ENCODE assay signal across 1 cellular context in genomic region chr15:84992157-84992940, GRCh38.
A peak's percentile ranks its signal among the peaks of the same experiment; 100 is the strongest.
TF ChIP-seq lines count a peak whose summit lies in the region.

No MANE protein-coding gene starts in this region.

TF ChIP-seq in HEK293, 187 proteins besides CTCF, POLR2A, EP300 and RAD21 (continued from another document and continues in another):
- TF ChIP-seq ZNF645 (tag by site-specific recombination; IDR thresholded peaks at IDR 0.05): no peak
- TF ChIP-seq ZNF600 (tag by site-specific recombination; IDR thresholded peaks at IDR 0.05): peak; percentile 94
- TF ChIP-seq ZNF555 (tag by site-specific recombination; conservative IDR thresholded peaks at IDR 0.05): no peak
- TF ChIP-seq ZNF239 (tag by site-specific recombination; IDR thresholded peaks at IDR 0.05): no peak
- no peak for TF ChIP-seq ZNF777 (tag by site-specific recombination; IDR thresholded peaks at IDR 0.05; ENCODE audit: borderline replicate concordance)
- TF ChIP-seq IKZF3 (tag by site-specific recombination; IDR thresholded peaks at IDR 0.05): peak; percentile 64; the same call in 1 of the 2 replicates
- TF ChIP-seq ZNF426 (tag by site-specific recombination; IDR thresholded peaks at IDR 0.05): no peak
- TF ChIP-seq ZNF521 (tag by site-specific recombination; IDR thresholded peaks at IDR 0.05): no peak
- TF ChIP-seq ZNF791 (tag by site-specific recombination; IDR thresholded peaks at IDR 0.05): no peak
- TF ChIP-seq ZNF529 (tag by site-specific recombination; IDR thresholded peaks at IDR 0.05; ENCODE audit: insufficient replicate concordance): no peak
- no peak for TF ChIP-seq ZBTB7A (tag by site-specific recombination; IDR thresholded peaks at IDR 0.05; ENCODE audit: low read depth)
- no peak for TF ChIP-seq ZSCAN30 (tag by site-specific recombination; IDR thresholded peaks at IDR 0.05)
- no peak for TF ChIP-seq ZNF514 (tag by site-specific recombination; IDR thresholded peaks at IDR 0.05)
- peak; percentile 69 for TF ChIP-seq WT1 (tag by site-specific recombination; IDR thresholded peaks at IDR 0.05)
- no peak for TF ChIP-seq ZNF140 (tag by site-specific recombination; IDR thresholded peaks at IDR 0.05)
- no peak for TF ChIP-seq ZNF10 (tag by site-specific recombination; IDR thresholded peaks at IDR 0.05)
- TF ChIP-seq ZNF677 (tag by site-specific recombination; IDR thresholded peaks at IDR 0.05): no peak
- TF ChIP-seq ZNF350 (tag by site-specific recombination; IDR thresholded peaks at IDR 0.05): no peak
- no peak for TF ChIP-seq ZNF394 (tag by site-specific recombination; IDR thresholded peaks at IDR 0.05; ENCODE audit: borderline replicate concordance)
- TF ChIP-seq HOXA7 (CRISPR knock-in tag; IDR thresholded peaks at IDR 0.05; ENCODE audit: borderline replicate concordance): no peak
- TF ChIP-seq ZNF449 (tag by site-specific recombination; IDR thresholded peaks at IDR 0.05): no peak
- no peak for TF ChIP-seq ZNF837 (tag by site-specific recombination; IDR thresholded peaks at IDR 0.05)
- no peak for TF ChIP-seq ZNF701 (tag by site-specific recombination; IDR thresholded peaks at IDR 0.05)
- no peak for TF ChIP-seq OSR2 (tag by site-specific recombination; IDR thresholded peaks at IDR 0.05)
- no peak for TF ChIP-seq ZNF561 (tag by site-specific recombination; IDR thresholded peaks at IDR 0.05; ENCODE audit: borderline replicate concordance)
- no peak for TF ChIP-seq ZBTB21 (tag by site-specific recombination; IDR thresholded peaks at IDR 0.05)
- TF ChIP-seq ZIC2 (tag by site-specific recombination; IDR thresholded peaks at IDR 0.05): no peak
- TF ChIP-seq ELK4 (IDR thresholded peaks at IDR 0.05; ENCODE audit: borderline replicate concordance, low read depth, low read length): no peak
- TF ChIP-seq ZBTB26 (tag by site-specific recombination; optimal IDR thresholded peaks at IDR 0.05): no peak
- no peak for TF ChIP-seq ZNF146 (tag by site-specific recombination; IDR thresholded peaks at IDR 0.05)
- no peak for TF ChIP-seq YY2 (tag by site-specific recombination; IDR thresholded peaks at IDR 0.05)
- TF ChIP-seq ZNF571 (tag by site-specific recombination; IDR thresholded peaks at IDR 0.05): no peak
- TF ChIP-seq, protein P1, sequence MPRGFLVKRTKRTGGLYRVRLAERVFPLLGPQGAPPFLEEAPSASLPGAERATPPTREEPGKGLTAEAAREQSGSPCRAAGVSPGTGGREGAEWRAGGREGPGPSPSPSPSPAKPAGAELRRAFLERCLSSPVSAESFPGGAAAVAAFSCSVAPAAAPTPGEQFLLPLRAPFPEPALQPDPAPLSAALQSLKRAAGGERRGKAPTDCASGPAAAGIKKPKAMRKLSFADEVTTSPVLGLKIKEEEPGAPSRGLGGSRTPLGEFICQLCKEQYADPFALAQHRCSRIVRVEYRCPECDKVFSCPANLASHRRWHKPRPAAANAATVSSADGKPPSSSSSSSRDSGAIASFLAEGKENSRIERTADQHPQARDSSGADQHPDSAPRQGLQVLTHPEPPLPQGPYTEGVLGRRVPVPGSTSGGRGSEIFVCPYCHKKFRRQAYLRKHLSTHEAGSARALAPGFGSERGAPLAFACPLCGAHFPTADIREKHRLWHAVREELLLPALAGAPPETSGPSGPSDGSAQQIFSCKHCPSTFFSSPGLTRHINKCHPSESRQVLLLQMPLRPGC (tag by site-specific recombination; IDR thresholded peaks at IDR 0.05): 0 out of 2 replicates have a peak, but pooled peaks have one; percentile 71
- no peak for TF ChIP-seq ZNF626 (tag by site-specific recombination; IDR thresholded peaks at IDR 0.05)
- TF ChIP-seq ZNF302 (tag by site-specific recombination; IDR thresholded peaks at IDR 0.05; ENCODE audit: low read depth): no peak
- TF ChIP-seq ZNF660 (tag by site-specific recombination; IDR thresholded peaks at IDR 0.05): no peak
- no peak for TF ChIP-seq ZNF544 (tag by site-specific recombination; IDR thresholded peaks at IDR 0.05)
- TF ChIP-seq ZNF214 (tag by site-specific recombination; IDR thresholded peaks at IDR 0.05; ENCODE audit: borderline replicate concordance): no peak
- TF ChIP-seq ZNF223 (tag by site-specific recombination; IDR thresholded peaks at IDR 0.05): no peak
- TF ChIP-seq, protein P2, sequence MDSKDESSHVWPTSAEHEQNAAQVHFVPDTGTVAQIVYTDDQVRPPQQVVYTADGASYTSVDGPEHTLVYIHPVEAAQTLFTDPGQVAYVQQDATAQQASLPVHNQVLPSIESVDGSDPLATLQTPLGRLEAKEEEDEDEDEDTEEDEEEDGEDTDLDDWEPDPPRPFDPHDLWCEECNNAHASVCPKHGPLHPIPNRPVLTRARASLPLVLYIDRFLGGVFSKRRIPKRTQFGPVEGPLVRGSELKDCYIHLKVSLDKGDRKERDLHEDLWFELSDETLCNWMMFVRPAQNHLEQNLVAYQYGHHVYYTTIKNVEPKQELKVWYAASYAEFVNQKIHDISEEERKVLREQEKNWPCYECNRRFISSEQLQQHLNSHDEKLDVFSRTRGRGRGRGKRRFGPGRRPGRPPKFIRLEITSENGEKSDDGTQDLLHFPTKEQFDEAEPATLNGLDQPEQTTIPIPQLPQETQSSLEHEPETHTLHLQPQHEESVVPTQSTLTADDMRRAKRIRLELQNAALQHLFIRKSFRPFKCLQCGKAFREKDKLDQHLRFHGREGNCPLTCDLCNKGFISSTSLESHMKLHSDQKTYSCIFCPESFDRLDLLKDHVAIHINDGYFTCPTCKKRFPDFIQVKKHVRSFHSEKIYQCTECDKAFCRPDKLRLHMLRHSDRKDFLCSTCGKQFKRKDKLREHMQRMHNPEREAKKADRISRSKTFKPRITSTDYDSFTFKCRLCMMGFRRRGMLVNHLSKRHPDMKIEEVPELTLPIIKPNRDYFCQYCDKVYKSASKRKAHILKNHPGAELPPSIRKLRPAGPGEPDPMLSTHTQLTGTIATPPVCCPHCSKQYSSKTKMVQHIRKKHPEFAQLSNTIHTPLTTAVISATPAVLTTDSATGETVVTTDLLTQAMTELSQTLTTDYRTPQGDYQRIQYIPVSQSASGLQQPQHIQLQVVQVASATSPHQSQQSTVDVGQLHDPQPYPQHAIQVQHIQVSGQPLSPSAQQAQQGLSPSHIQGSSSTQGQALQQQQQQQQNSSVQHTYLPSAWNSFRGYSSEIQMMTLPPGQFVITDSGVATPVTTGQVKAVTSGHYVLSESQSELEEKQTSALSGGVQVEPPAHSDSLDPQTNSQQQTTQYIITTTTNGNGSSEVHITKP (tag by site-specific recombination; IDR thresholded peaks at IDR 0.05): peak; percentile 32; the same call in 1 of the 2 replicates
- no peak for TF ChIP-seq ZBTB20 (tag by site-specific recombination; IDR thresholded peaks at IDR 0.05)
- no peak for TF ChIP-seq RBAK (tag by site-specific recombination; IDR thresholded peaks at IDR 0.05)
- no peak for TF ChIP-seq ZNF768 (tag by site-specific recombination; IDR thresholded peaks at IDR 0.05)
- TF ChIP-seq ZFP37 (tag by site-specific recombination; IDR thresholded peaks at IDR 0.05): no peak
- TF ChIP-seq ZNF211 (tag by site-specific recombination; IDR thresholded peaks at IDR 0.05; ENCODE audit: low read depth): no peak
- TF ChIP-seq ZNF560 (tag by site-specific recombination; IDR thresholded peaks at IDR 0.05; ENCODE audit: borderline replicate concordance): no peak
- no peak for TF ChIP-seq ZNF843 (tag by site-specific recombination; IDR thresholded peaks at IDR 0.05)
- TF ChIP-seq PRDM4 (tag by site-specific recombination; IDR thresholded peaks at IDR 0.05): no peak
- no peak for TF ChIP-seq ZNF624 (tag by site-specific recombination; IDR thresholded peaks at IDR 0.05)
- TF ChIP-seq ZNF280C (tag by site-specific recombination; IDR thresholded peaks at IDR 0.05): no peak
- 0 out of 2 replicates have a peak, but pooled peaks have one; percentile 16 for TF ChIP-seq ZFP69B (tag by site-specific recombination; IDR thresholded peaks at IDR 0.05)
- no peak for TF ChIP-seq ZNF174 (tag by site-specific recombination; IDR thresholded peaks at IDR 0.05)
- no peak for TF ChIP-seq SCRT1 (tag by site-specific recombination; IDR thresholded peaks at IDR 0.05; ENCODE audit: borderline replicate concordance)
- no peak for TF ChIP-seq ZNF248 (tag by site-specific recombination; IDR thresholded peaks at IDR 0.05)
- no peak for TF ChIP-seq ZNF510 (tag by site-specific recombination; IDR thresholded peaks at IDR 0.05; ENCODE audit: insufficient replicate concordance)
- no peak for TF ChIP-seq ZNF266 (tag by site-specific recombination; IDR thresholded peaks at IDR 0.05; ENCODE audit: low read depth)
- TF ChIP-seq, protein P3, sequence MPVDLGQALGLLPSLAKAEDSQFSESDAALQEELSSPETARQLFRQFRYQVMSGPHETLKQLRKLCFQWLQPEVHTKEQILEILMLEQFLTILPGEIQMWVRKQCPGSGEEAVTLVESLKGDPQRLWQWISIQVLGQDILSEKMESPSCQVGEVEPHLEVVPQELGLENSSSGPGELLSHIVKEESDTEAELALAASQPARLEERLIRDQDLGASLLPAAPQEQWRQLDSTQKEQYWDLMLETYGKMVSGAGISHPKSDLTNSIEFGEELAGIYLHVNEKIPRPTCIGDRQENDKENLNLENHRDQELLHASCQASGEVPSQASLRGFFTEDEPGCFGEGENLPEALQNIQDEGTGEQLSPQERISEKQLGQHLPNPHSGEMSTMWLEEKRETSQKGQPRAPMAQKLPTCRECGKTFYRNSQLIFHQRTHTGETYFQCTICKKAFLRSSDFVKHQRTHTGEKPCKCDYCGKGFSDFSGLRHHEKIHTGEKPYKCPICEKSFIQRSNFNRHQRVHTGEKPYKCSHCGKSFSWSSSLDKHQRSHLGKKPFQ (tag by site-specific recombination; IDR thresholded peaks at IDR 0.05): no peak
- TF ChIP-seq MYNN (tag by site-specific recombination; IDR thresholded peaks at IDR 0.05; ENCODE audit: borderline replicate concordance): no peak
